Comparison of ENCODE assay signal across 1 cellular context in genomic region chr5:40915341-40915926, GRCh38.
TF ChIP-seq lines count a peak whose summit lies in the region.

No MANE protein-coding gene starts in this region.

TF ChIP-seq in H1, 55 proteins besides CTCF, POLR2A, EP300 and RAD21:
- TF ChIP-seq FOSL1 (IDR thresholded peaks at IDR 0.05; ENCODE audit: insufficient read depth, low read depth, low read length) = no peak
- 0 out of 2 replicates have a peak, but pooled peaks have one; percentile 8 for TF ChIP-seq MAFK (IDR thresholded peaks at IDR 0.05; ENCODE audit: low read depth, low read length)
